Comparison of ENCODE assay signal across 8 cellular contexts in the genomic region with DNA sequence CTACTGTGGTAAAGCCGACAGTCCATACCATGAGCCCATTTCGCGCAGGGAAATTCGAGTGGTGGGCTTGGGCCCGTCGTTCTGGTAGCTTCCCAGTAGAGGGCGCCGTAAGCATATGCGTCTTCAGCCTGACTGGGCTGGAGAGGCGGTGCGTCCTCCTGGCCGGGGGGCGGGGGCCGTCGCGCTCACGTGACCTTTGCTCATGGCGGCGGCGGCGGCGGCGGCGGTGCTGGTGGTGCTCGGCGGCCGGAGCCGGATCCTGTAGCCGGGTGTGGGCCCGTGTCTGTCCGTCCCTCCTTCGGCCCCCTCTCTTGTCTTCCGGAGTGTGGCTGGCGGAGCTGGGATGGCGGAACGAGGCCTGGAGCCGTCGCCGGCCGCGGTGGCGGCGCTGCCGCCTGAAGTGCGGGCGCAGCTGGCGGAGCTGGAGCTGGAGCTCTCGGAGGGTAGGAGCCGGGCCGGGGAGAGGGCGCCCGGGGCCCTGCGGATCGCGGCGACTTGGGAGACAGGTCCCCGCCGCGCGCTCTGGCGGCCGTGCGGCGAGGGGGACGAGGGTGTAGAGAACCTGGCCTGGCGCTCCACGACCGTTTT. TPM values are rescaled to one million over a fixed set of nuclear protein-coding genes. Genes with fewer than 3 reads are reported as not detected.
A peak's percentile ranks its signal among the peaks of the same experiment; 100 is the strongest.
DNase-seq lines count a peak whose midpoint lies in the region; ATAC-seq and TF ChIP-seq lines count a peak whose summit lies in the region.

A gene with protein sequence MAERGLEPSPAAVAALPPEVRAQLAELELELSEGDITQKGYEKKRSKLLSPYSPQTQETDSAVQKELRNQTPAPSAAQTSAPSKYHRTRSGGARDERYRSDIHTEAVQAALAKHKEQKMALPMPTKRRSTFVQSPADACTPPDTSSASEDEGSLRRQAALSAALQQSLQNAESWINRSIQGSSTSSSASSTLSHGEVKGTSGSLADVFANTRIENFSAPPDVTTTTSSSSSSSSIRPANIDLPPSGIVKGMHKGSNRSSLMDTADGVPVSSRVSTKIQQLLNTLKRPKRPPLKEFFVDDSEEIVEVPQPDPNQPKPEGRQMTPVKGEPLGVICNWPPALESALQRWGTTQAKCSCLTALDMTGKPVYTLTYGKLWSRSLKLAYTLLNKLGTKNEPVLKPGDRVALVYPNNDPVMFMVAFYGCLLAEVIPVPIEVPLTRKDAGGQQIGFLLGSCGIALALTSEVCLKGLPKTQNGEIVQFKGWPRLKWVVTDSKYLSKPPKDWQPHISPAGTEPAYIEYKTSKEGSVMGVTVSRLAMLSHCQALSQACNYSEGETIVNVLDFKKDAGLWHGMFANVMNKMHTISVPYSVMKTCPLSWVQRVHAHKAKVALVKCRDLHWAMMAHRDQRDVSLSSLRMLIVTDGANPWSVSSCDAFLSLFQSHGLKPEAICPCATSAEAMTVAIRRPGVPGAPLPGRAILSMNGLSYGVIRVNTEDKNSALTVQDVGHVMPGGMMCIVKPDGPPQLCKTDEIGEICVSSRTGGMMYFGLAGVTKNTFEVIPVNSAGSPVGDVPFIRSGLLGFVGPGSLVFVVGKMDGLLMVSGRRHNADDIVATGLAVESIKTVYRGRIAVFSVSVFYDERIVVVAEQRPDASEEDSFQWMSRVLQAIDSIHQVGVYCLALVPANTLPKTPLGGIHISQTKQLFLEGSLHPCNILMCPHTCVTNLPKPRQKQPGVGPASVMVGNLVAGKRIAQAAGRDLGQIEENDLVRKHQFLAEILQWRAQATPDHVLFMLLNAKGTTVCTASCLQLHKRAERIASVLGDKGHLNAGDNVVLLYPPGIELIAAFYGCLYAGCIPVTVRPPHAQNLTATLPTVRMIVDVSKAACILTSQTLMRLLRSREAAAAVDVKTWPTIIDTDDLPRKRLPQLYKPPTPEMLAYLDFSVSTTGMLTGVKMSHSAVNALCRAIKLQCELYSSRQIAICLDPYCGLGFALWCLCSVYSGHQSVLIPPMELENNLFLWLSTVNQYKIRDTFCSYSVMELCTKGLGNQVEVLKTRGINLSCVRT (N-terminal part only) (plus strand): TSS at position 188 of the 588 bp plus-strand sequence. CDS start 156 bp downstream, at position 344.

- TF ChIP-seq POLR2A in suprapubic skin (IDR thresholded peaks at IDR 0.05) = peak in 1 of 2 donors; percentile 66

- TF ChIP-seq CTCF in GM10248 (IDR thresholded peaks at IDR 0.05; ENCODE audit: control extremely low read depth, extremely low read depth, low read depth, missing control alignments) (peak; percentile 93), suprapubic skin (IDR thresholded peaks at IDR 0.05) (peak; percentile 91 to 92)

- no peaks in the 10 kb centered on the region for H3K9me3 ChIP-seq in SK-N-MC (ENCODE audit: low read depth, low read length)
- H3K9me3 ChIP-seq in suprapubic skin = peaks cover 3% of the 10 kb centered on the region

- H3K9ac ChIP-seq in SK-N-MC (ENCODE audit: insufficient read length) = peak within 1 kb of the TSS; percentile 82

- H3K27ac Mint-ChIP-seq in activated naive CD4-positive, alpha-beta T cell treated with anti-CD3 and anti-CD28 coated beads, Interleukin-2, amount 50 U/mL, for 24 hours = peak within 1 kb of the TSS; percentile 97

- H3K27me3 ChIP-seq in suprapubic skin = no peaks in the 10 kb centered on the region

- CTCF ChIA-PET in GM10248 (lab: Yijun Ruan, JAX) = interaction anchor here (0.7 to 7.7 kb wide), 49 partner anchors 8 to 835 kb away, joined by 3 to 75 read pairs (median 4); no protein-coding TSS in a partner anchor

- no peaks in the 10 kb centered on the region for H3K36me3 Mint-ChIP-seq in activated naive CD4-positive, alpha-beta T cell treated with anti-CD3 and anti-CD28 coated beads, Interleukin-2, amount 50 U/mL, for 24 hours

- H3K4me3 ChIP-seq in SK-N-MC (peak within 1 kb of the TSS; percentile 95), suprapubic skin (peak within 1 kb of the TSS; percentile 96)

- peak; percentile 91 for DNase-seq in GM10248 (ENCODE audit: extremely low spot score)
- DNase-seq in NCI-H1048 (lab: John Stamatoyannopoulos, UW) = peak; percentile 77
- peak; percentile 56 for DNase-seq in SK-N-MC (ENCODE audit: low read depth, low spot score)
- no peak for DNase-seq in glomerular endothelial cell (ENCODE audit: extremely low read depth, low read depth, low spot score)
- peak; percentile 88 for DNase-seq in occipital lobe (lab: John Stamatoyannopoulos, UW)
- DNase-seq in suprapubic skin (ENCODE audit: low spot score in 2 of 2) = peak; percentile 96 to 98

- H3K9me3 Mint-ChIP-seq in activated naive CD4-positive, alpha-beta T cell treated with anti-CD3 and anti-CD28 coated beads, Interleukin-2, amount 50 U/mL, for 24 hours = no peaks in the 10 kb centered on the region

- peak within 1 kb of the TSS; percentile 96 for H3K4me3 Mint-ChIP-seq in activated naive CD4-positive, alpha-beta T cell treated with anti-CD3 and anti-CD28 coated beads, Interleukin-2, amount 50 U/mL, for 24 hours

- no peak for TF ChIP-seq EP300 in suprapubic skin (IDR thresholded peaks at IDR 0.05)

- peaks cover 44% of the 10 kb centered on the region for H3K4me1 Mint-ChIP-seq in activated naive CD4-positive, alpha-beta T cell treated with anti-CD3 and anti-CD28 coated beads, Interleukin-2, amount 50 U/mL, for 24 hours

- WGBS in suprapubic skin = 2% methylated on average over 24 of the region's 68 CpGs

- peak; percentile 73 for ATAC-seq in HG02571 (IDR thresholded peaks at IDR 0.05; ENCODE audit: unreplicated experiment)

- no peak within 1 kb of the TSS for H3K27ac ChIP-seq in SK-N-MC
- H3K27ac ChIP-seq in suprapubic skin = peak within 1 kb of the TSS; percentile 97

- H3K4me1 ChIP-seq in suprapubic skin = peaks cover 43% of the 10 kb centered on the region

- no peaks in the 10 kb centered on the region for H3K27me3 Mint-ChIP-seq in activated naive CD4-positive, alpha-beta T cell treated with anti-CD3 and anti-CD28 coated beads, Interleukin-2, amount 50 U/mL, for 24 hours

- no peaks in the 10 kb centered on the region for H3K36me3 ChIP-seq in SK-N-MC (ENCODE audit: insufficient read depth, low read length)
- H3K36me3 ChIP-seq in suprapubic skin = no peaks in the 10 kb centered on the region

- POLR2A ChIA-PET in GM10248 (lab: Yijun Ruan, JAX) = interaction anchor here (0.7 kb wide), 1 partner anchor 578 kb away, joined by 3 read pairs; the partner anchor contains the start of gene CSRNP2

RNA-seq across cellular contexts. Expression of the gene that starts here (rescaled TPM):
- total RNA-seq in glomerular endothelial cell (29.6 and 33.7 TPM in 2 replicates), occipital lobe (60.0 TPM), suprapubic skin (10 to 100 TPM; 68.6 to 97.2 (median 73.7) TPM)
